Comparison of ENCODE assay signal across 24 cellular contexts in genomic region chr1:147736847-147737246, GRCh38. TPM values are rescaled to one million over a fixed set of nuclear protein-coding genes. Genes with fewer than 3 reads are reported as not detected.
"Had no signal": no experiment of that assay in that cellular context is flagged by ENCODE, and none has a peak within 500 bp of the region (broad histone marks: within the 10 kb centered on the region; RNA-seq: fewer than 3 reads in every experiment).

No MANE protein-coding gene starts in this region.

- ATAC-seq: HepG2, SK-N-SH treated with all-trans-retinoic acid at 6 μM for 48 hours had no signal

- H3K27me3 ChIP-seq: SJCRH30 had no signal

- H3K4me1 ChIP-seq: SJCRH30 had no signal

- H3K4me3 ChIP-seq: SJCRH30 had no signal

- H3K9me3 ChIP-seq: SJCRH30 had no signal

- H3K27ac ChIP-seq: SJCRH30 had no signal

- DNase-seq: IMR-90, Karpas-422, KG1, MM.1S, NCI-H1105, NCI-H1417, NCI-H1436 treated with DMSO at 0.1 percent for 48 hours, NCI-H1694 treated with DMSO at 0.1 percent for 48 hours, NCI-H1930, NCI-H2081, NCI-H2107, NCI-H2171, NCI-H226, NCI-H446, NCI-H510A, NCI-H524 treated with DMSO at 0.1 percent for 48 hours, NCI-H69, NCI-H774, RPMI8226, SHP77 treated with DMSO at 0.1 percent for 48 hours, SJCRH30 had no signal

RNA-seq across cellular contexts. Expression of gene GJA5, which starts 23.6 kb away (rescaled TPM):
- total RNA-seq: HepG2, HT1080, IMR-90, SJCRH30 had no signal
- polyA plus RNA-seq: HepG2, IMR-90 had no signal
